1 cellular context compared by ENCODE assay signal in the genomic region with DNA sequence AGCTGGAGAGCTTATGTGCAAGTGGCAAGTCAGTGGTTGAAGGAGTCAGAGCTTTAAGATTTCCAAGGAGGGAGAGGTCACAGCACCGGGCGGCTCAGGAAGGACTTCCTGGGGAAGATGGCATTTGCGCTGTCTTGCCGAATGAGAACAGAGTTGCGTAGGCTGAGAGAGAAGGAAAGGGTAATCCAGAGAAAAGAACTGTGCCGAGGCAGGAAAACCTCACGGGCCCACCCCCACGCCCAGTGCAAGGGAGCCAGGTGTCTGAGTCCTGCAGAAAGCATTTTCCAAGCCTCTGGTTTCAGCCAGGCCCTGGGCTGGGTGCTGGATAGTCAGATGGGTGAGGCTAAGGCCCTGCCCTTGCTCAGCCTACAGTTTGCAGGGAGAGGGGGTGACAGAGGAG.
TF ChIP-seq lines count a peak whose summit lies in the region.

No MANE protein-coding gene starts in this region.

TF ChIP-seq in HCT116, 20 proteins besides CTCF, POLR2A, EP300 and RAD21:
- TF ChIP-seq EZH2 (IDR thresholded peaks at IDR 0.05): no peak
- TF ChIP-seq ZFX (IDR thresholded peaks at IDR 0.05): no peak
- no peak for TF ChIP-seq EZH2phosphoT487 (IDR thresholded peaks at IDR 0.05; ENCODE audit: borderline replicate concordance)
- TF ChIP-seq, protein P1, sequence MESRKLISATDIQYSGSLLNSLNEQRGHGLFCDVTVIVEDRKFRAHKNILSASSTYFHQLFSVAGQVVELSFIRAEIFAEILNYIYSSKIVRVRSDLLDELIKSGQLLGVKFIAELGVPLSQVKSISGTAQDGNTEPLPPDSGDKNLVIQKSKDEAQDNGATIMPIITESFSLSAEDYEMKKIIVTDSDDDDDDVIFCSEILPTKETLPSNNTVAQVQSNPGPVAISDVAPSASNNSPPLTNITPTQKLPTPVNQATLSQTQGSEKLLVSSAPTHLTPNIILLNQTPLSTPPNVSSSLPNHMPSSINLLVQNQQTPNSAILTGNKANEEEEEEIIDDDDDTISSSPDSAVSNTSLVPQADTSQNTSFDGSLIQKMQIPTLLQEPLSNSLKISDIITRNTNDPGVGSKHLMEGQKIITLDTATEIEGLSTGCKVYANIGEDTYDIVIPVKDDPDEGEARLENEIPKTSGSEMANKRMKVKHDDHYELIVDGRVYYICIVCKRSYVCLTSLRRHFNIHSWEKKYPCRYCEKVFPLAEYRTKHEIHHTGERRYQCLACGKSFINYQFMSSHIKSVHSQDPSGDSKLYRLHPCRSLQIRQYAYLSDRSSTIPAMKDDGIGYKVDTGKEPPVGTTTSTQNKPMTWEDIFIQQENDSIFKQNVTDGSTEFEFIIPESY (IDR thresholded peaks at IDR 0.05; ENCODE audit: extremely low read depth, insufficient replicate concordance, low read length): no peak
- no peak for TF ChIP-seq CBX3 (IDR thresholded peaks at IDR 0.05; ENCODE audit: low read depth)
- TF ChIP-seq, protein P2, sequence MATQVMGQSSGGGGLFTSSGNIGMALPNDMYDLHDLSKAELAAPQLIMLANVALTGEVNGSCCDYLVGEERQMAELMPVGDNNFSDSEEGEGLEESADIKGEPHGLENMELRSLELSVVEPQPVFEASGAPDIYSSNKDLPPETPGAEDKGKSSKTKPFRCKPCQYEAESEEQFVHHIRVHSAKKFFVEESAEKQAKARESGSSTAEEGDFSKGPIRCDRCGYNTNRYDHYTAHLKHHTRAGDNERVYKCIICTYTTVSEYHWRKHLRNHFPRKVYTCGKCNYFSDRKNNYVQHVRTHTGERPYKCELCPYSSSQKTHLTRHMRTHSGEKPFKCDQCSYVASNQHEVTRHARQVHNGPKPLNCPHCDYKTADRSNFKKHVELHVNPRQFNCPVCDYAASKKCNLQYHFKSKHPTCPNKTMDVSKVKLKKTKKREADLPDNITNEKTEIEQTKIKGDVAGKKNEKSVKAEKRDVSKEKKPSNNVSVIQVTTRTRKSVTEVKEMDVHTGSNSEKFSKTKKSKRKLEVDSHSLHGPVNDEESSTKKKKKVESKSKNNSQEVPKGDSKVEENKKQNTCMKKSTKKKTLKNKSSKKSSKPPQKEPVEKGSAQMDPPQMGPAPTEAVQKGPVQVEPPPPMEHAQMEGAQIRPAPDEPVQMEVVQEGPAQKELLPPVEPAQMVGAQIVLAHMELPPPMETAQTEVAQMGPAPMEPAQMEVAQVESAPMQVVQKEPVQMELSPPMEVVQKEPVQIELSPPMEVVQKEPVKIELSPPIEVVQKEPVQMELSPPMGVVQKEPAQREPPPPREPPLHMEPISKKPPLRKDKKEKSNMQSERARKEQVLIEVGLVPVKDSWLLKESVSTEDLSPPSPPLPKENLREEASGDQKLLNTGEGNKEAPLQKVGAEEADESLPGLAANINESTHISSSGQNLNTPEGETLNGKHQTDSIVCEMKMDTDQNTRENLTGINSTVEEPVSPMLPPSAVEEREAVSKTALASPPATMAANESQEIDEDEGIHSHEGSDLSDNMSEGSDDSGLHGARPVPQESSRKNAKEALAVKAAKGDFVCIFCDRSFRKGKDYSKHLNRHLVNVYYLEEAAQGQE (IDR thresholded peaks at IDR 0.05; ENCODE audit: low read depth): no peak
- TF ChIP-seq CEBPB (IDR thresholded peaks at IDR 0.05; ENCODE audit: low read depth): no peak
- no peak for TF ChIP-seq ZNF274 (IDR thresholded peaks at IDR 0.05; ENCODE audit: low read depth, low read length)
- no peak for TF ChIP-seq SP1 (IDR thresholded peaks at IDR 0.05; ENCODE audit: low read depth)
- no peak for TF ChIP-seq EGR1 (IDR thresholded peaks at IDR 0.05; ENCODE audit: low read depth)
- no peak for TF ChIP-seq TCF7L2 (IDR thresholded peaks at IDR 0.05; ENCODE audit: borderline replicate concordance, extremely low read depth, insufficient read depth, insufficient read length)
- no peak for TF ChIP-seq YY1 (IDR thresholded peaks at IDR 0.05; ENCODE audit: extremely low read depth, insufficient replicate concordance, low read depth, low read length)
- TF ChIP-seq SIN3A (IDR thresholded peaks at IDR 0.05; ENCODE audit: low read depth): no peak
- no peak for TF ChIP-seq JUND (IDR thresholded peaks at IDR 0.05)
- TF ChIP-seq SRF (IDR thresholded peaks at IDR 0.05; ENCODE audit: low read depth): no peak
- TF ChIP-seq, protein P3, sequence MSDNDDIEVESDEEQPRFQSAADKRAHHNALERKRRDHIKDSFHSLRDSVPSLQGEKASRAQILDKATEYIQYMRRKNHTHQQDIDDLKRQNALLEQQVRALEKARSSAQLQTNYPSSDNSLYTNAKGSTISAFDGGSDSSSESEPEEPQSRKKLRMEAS (IDR thresholded peaks at IDR 0.05): no peak
- TF ChIP-seq, protein P4, sequence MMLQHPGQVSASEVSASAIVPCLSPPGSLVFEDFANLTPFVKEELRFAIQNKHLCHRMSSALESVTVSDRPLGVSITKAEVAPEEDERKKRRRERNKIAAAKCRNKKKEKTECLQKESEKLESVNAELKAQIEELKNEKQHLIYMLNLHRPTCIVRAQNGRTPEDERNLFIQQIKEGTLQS (IDR thresholded peaks at IDR 0.05): no peak
- no peak for TF ChIP-seq ELF1 (IDR thresholded peaks at IDR 0.05; ENCODE audit: borderline replicate concordance, low read depth)
- TF ChIP-seq FOSL1 (IDR thresholded peaks at IDR 0.05; ENCODE audit: low read depth): no peak
